Comparison of ENCODE assay signal across 1 cellular context in the genomic region with DNA sequence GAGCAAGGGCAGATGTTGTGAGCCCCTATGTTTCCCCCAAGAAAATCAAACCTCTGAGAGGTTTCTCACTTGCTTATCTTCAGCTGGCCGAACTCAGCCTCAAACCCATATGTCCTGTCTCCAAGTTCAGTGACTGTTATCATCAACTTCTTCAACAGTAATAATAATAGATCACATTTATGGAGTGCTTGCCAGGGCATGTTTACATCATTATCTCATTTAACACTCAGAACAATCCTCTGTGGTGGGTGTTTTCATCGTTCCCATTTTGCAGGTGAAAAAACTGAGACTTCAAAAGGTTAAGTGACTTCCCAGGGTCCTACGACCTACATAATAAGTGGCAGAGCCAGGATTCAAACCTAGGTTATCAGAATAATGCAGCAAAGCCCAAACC.
TF ChIP-seq lines count a peak whose summit lies in the region.

No MANE protein-coding gene starts in this region.

TF ChIP-seq in K562, 482 proteins besides CTCF, POLR2A, EP300 and RAD21:
- TF ChIP-seq, protein P1, sequence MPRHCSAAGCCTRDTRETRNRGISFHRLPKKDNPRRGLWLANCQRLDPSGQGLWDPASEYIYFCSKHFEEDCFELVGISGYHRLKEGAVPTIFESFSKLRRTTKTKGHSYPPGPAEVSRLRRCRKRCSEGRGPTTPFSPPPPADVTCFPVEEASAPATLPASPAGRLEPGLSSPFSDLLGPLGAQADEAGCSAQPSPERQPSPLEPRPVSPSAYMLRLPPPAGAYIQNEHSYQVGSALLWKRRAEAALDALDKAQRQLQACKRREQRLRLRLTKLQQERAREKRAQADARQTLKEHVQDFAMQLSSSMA (CRISPR knock-in tag; IDR thresholded peaks at IDR 0.05): no peak
- TF ChIP-seq, protein P2, sequence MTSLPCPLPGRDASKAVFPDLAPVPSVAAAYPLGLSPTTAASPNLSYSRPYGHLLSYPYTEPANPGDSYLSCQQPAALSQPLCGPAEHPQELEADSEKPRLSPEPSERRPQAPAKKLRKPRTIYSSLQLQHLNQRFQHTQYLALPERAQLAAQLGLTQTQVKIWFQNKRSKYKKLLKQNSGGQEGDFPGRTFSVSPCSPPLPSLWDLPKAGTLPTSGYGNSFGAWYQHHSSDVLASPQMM (CRISPR knock-in tag; IDR thresholded peaks at IDR 0.05): no peak
- TF ChIP-seq, protein P3, sequence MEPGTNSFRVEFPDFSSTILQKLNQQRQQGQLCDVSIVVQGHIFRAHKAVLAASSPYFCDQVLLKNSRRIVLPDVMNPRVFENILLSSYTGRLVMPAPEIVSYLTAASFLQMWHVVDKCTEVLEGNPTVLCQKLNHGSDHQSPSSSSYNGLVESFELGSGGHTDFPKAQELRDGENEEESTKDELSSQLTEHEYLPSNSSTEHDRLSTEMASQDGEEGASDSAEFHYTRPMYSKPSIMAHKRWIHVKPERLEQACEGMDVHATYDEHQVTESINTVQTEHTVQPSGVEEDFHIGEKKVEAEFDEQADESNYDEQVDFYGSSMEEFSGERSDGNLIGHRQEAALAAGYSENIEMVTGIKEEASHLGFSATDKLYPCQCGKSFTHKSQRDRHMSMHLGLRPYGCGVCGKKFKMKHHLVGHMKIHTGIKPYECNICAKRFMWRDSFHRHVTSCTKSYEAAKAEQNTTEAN (CRISPR knock-in tag; IDR thresholded peaks at IDR 0.05): 0 out of 2 replicates have a peak, but pooled peaks have one; percentile 61
- no peak for TF ChIP-seq ATF6 (CRISPR knock-in tag; IDR thresholded peaks at IDR 0.05)
- TF ChIP-seq ID3 (CRISPR knock-in tag; IDR thresholded peaks at IDR 0.05): no peak
- peak; percentile 3; the same call in 1 of the 2 replicates for TF ChIP-seq ID3 (tag; IDR thresholded peaks at IDR 0.05)
- no peak for TF ChIP-seq ZNF830 (CRISPR knock-in tag; IDR thresholded peaks at IDR 0.05)
- 0 out of 4 replicates have a peak, but pooled peaks of 1 of the 2 experiments have one; percentile 6 for TF ChIP-seq ETV6 (IDR thresholded peaks at IDR 0.05; ENCODE audit: borderline replicate concordance in 1 of 2, low read depth in 2 of 2, low read length in 1 of 2)
- no peak for TF ChIP-seq ETV6 (CRISPR knock-in tag; IDR thresholded peaks at IDR 0.05; ENCODE audit: borderline replicate concordance)
- TF ChIP-seq ADNP (tag; IDR thresholded peaks at IDR 0.05): peak; percentile 71
- peak; percentile 58 to 80; a peak in 3 of 4 replicates for TF ChIP-seq KDM1A (IDR thresholded peaks at IDR 0.05)
- TF ChIP-seq BCOR (IDR thresholded peaks at IDR 0.05): peak; percentile 93
- TF ChIP-seq RCOR1 (IDR thresholded peaks at IDR 0.05; ENCODE audit: borderline replicate concordance in 1 of 2, low read depth in 2 of 2, low read length in 2 of 2): 0 out of 4 replicates have a peak, but pooled peaks of 1 of the 2 experiments have one; percentile 34
- TF ChIP-seq ZNF766 (CRISPR knock-in tag; conservative IDR thresholded peaks at IDR 0.05): peak; percentile 89
- peak; percentile 78 for TF ChIP-seq CHD4 (IDR thresholded peaks at IDR 0.05; ENCODE audit: insufficient read depth, insufficient replicate concordance, low read depth, low read length, poor library complexity, severe bottlenecking)
- TF ChIP-seq CEBPG (CRISPR knock-in tag; IDR thresholded peaks at IDR 0.05): 0 out of 2 replicates have a peak, but pooled peaks have one; percentile 2
- TF ChIP-seq CEBPG (tag; conservative IDR thresholded peaks at IDR 0.05 in 1 of 2, IDR thresholded peaks at IDR 0.05 in 1 of 2): peak in 1 of 2 experiments; percentile 47; a peak in 1 of 4 replicates
- peak; percentile 97 for TF ChIP-seq RBM25 (IDR thresholded peaks at IDR 0.05; ENCODE audit: low read depth, low read length, severe bottlenecking)
- TF ChIP-seq CEBPB (tag; IDR thresholded peaks at IDR 0.05): peak; percentile 66
- TF ChIP-seq, protein P4, sequence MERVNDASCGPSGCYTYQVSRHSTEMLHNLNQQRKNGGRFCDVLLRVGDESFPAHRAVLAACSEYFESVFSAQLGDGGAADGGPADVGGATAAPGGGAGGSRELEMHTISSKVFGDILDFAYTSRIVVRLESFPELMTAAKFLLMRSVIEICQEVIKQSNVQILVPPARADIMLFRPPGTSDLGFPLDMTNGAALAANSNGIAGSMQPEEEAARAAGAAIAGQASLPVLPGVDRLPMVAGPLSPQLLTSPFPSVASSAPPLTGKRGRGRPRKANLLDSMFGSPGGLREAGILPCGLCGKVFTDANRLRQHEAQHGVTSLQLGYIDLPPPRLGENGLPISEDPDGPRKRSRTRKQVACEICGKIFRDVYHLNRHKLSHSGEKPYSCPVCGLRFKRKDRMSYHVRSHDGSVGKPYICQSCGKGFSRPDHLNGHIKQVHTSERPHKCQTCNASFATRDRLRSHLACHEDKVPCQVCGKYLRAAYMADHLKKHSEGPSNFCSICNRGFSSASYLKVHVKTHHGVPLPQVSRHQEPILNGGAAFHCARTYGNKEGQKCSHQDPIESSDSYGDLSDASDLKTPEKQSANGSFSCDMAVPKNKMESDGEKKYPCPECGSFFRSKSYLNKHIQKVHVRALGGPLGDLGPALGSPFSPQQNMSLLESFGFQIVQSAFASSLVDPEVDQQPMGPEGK (CRISPR knock-in tag; IDR thresholded peaks at IDR 0.05; ENCODE audit: borderline replicate concordance): 0 out of 2 replicates have a peak, but pooled peaks have one; percentile 34
- TF ChIP-seq SMAD4 (CRISPR knock-in tag; conservative IDR thresholded peaks at IDR 0.05): 0 out of 2 replicates have a peak, but pooled peaks have one; percentile 8
